Comparison of ENCODE assay signal across 14 cellular contexts in the genomic region with DNA sequence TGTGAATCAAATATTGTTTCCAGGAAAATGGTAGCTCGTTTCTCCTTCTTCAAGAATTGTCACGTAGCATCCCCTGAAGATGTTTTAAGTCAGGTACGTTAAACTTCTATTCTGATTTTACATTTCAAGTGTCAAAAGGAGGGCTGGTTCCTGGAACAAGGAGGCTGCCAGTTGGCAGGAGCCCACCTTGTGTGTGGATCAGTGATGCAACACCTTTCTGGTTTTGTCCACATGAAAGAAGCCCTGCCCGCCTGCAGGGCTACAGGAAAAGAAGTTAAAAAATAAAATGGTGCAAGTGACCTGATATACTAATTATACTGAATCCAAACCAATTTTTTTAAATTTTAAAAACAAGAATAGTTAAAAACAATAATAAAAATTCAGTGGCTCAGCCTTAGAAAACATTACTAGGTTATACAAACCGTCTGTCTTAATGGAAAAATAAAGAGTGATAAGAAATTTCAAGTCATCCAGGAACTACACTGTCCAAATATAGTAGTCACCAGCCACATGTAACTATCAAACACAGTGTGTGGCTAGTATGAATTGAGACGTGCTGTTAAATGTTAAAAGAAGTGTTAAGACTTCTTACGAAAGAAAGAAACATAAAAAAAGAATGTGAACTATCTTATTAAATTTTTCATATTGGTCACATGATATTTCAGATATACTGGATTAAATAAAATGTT.
"Had no signal": no experiment of that assay in that cellular context is flagged by ENCODE, and none has a peak within 500 bp of the region (broad histone marks: within the 10 kb centered on the region; RNA-seq: fewer than 3 reads in every experiment).

No MANE protein-coding gene starts in this region.

- H3K27ac ChIP-seq: tibial artery, WERI-Rb-1 had no signal

- H3K4me1 ChIP-seq: tibial artery had no signal

- H3K4me3 ChIP-seq: lung, tibial artery had no signal

- DNase-seq: activated CD4-positive, alpha-beta T cell treated with anti-CD3 and anti-CD28 coated beads for 1 hour; activated CD4-positive, alpha-beta T cell treated with anti-CD3 and anti-CD28 coated beads, Interleukin-2, amount 50 U/mL, for 4 hours; activated effector memory CD4-positive, alpha-beta T cell treated with anti-CD3 and anti-CD28 coated beads, Interleukin-2, amount 50 U/mL, for 16 hours; activated T-cell treated with anti-CD3 and anti-CD28 coated beads, Interleukin-2, amount 50 U/mL, for 72 hours; effector memory CD8-positive, alpha-beta T cell; foreskin fibroblast; left colon; nephron progenitor cell; occipital lobe; stimulated activated CD4-positive, alpha-beta T cell treated with anti-CD3 and anti-CD28 coated beads, Interleukin-2, amount 100 ng/mL, for 24 hours; stimulated activated naive CD4-positive, alpha-beta T cell treated with Interleukin-2 at 50 U/mL for 16 hours; tibial artery; WERI-Rb-1 had no signal

- H3K27me3 ChIP-seq: tibial artery had no signal

- ATAC-seq: activated T-cell treated with anti-CD3 and anti-CD28 coated beads, Interleukin-2, amount 50 U/mL, for 72 hours; effector memory CD8-positive, alpha-beta T cell; left colon had no signal

- H3K9me3 ChIP-seq: tibial artery had no signal
